Comparison of ENCODE assay signal across 1 cellular context in the genomic region with DNA sequence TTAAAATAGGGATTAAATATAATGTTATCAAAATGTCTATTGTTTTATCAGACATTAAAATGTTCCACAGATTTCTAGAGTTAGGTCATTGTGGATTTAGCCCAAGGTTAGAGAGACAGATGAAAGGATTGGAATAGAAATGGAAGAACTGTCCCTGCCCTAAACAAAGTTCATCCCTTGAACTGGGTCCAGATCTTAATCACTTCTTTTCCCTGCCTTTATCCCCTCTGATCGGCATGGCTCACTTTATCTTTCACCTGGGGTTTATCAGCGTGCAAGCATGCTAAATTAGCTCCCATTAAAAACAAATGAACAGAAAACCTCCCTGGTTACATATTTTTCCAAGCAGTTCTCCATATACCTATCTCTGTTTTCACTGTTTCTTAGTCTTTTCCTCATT.
TF ChIP-seq lines count a peak whose summit lies in the region.

No MANE protein-coding gene starts in this region.

TF ChIP-seq in HepG2, 621 proteins besides CTCF, POLR2A, EP300 and RAD21 (continued from another document):
- TF ChIP-seq, protein P1, sequence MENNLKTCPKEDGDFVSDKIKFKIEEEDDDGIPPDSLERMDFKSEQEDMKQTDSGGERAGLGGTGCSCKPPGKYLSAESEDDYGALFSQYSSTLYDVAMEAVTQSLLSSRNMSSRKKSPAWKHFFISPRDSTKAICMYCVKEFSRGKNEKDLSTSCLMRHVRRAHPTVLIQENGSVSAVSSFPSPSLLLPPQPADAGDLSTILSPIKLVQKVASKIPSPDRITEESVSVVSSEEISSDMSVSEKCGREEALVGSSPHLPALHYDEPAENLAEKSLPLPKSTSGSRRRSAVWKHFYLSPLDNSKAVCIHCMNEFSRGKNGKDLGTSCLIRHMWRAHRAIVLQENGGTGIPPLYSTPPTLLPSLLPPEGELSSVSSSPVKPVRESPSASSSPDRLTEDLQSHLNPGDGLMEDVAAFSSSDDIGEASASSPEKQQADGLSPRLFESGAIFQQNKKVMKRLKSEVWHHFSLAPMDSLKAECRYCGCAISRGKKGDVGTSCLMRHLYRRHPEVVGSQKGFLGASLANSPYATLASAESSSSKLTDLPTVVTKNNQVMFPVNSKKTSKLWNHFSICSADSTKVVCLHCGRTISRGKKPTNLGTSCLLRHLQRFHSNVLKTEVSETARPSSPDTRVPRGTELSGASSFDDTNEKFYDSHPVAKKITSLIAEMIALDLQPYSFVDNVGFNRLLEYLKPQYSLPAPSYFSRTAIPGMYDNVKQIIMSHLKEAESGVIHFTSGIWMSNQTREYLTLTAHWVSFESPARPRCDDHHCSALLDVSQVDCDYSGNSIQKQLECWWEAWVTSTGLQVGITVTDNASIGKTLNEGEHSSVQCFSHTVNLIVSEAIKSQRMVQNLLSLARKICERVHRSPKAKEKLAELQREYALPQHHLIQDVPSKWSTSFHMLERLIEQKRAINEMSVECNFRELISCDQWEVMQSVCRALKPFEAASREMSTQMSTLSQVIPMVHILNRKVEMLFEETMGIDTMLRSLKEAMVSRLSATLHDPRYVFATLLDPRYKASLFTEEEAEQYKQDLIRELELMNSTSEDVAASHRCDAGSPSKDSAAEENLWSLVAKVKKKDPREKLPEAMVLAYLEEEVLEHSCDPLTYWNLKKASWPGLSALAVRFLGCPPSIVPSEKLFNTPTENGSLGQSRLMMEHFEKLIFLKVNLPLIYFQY (CRISPR knock-in tag; IDR thresholded peaks at IDR 0.05; ENCODE audit: borderline replicate concordance): no peak
- TF ChIP-seq MLLT10 (CRISPR knock-in tag; IDR thresholded peaks at IDR 0.05) (no peak), ELF3 (CRISPR knock-in tag; IDR thresholded peaks at IDR 0.05) (peak; percentile 27; the same call in 1 of the 2 replicates), KAT8 (CRISPR knock-in tag; IDR thresholded peaks at IDR 0.05) (no peak), HNF4A (CRISPR knock-in tag; IDR thresholded peaks at IDR 0.05) (peak; percentile 85), CBX2 (IDR thresholded peaks at IDR 0.05; ENCODE audit: low read depth, low read length) (no peak), CBX2 (CRISPR knock-in tag; IDR thresholded peaks at IDR 0.05; ENCODE audit: low read depth) (no peak), CEBPG (CRISPR knock-in tag; IDR thresholded peaks at IDR 0.05) (no peak), PHF8 (CRISPR knock-in tag; IDR thresholded peaks at IDR 0.05) (no peak), ZNF234 (CRISPR knock-in tag; conservative IDR thresholded peaks at IDR 0.05) (no peak), NRL (CRISPR knock-in tag; IDR thresholded peaks at IDR 0.05; ENCODE audit: borderline replicate concordance) (no peak), ZFP1 (CRISPR knock-in tag; IDR thresholded peaks at IDR 0.05) (no peak), YY1 (IDR thresholded peaks at IDR 0.05; ENCODE audit: insufficient read depth, insufficient replicate concordance, low read depth, low read length) (no peak), FOXA3 (CRISPR knock-in tag; IDR thresholded peaks at IDR 0.05) (peak; percentile 40; the same call in 1 of the 2 replicates), ZNF737 (CRISPR knock-in tag; IDR thresholded peaks at IDR 0.05; ENCODE audit: borderline replicate concordance) (no peak), TBP (CRISPR knock-in tag; IDR thresholded peaks at IDR 0.05) (no peak), PCBP1 (IDR thresholded peaks at IDR 0.05; ENCODE audit: borderline replicate concordance, low read depth, low read length) (no peak), TCF7L2 (IDR thresholded peaks at IDR 0.05; ENCODE audit: low read depth, low read length) (0 out of 2 replicates have a peak, but pooled peaks have one; percentile 22), SAP130 (CRISPR knock-in tag; IDR thresholded peaks at IDR 0.05; ENCODE audit: low read depth) (peak; percentile 19; the same call in 1 of the 2 replicates), DMAP1 (CRISPR knock-in tag; IDR thresholded peaks at IDR 0.05) (no peak), ZNF552 (CRISPR knock-in tag; IDR thresholded peaks at IDR 0.05; ENCODE audit: borderline replicate concordance) (no peak), ZBTB8A (CRISPR knock-in tag; IDR thresholded peaks at IDR 0.05; ENCODE audit: borderline replicate concordance, low read depth) (no peak), KDM6A (CRISPR knock-in tag; IDR thresholded peaks at IDR 0.05; ENCODE audit: low read depth) (0 out of 2 replicates have a peak, but pooled peaks have one; percentile 15), CBFB (CRISPR knock-in tag; IDR thresholded peaks at IDR 0.05) (no peak), GATA4 (IDR thresholded peaks at IDR 0.05; ENCODE audit: borderline replicate concordance, low read depth) (peak; percentile 70; the same call in 1 of the 2 replicates), ZNF124 (CRISPR knock-in tag; IDR thresholded peaks at IDR 0.05) (no peak), ZNF20 (CRISPR knock-in tag; IDR thresholded peaks at IDR 0.05) (no peak), ZNF235 (CRISPR knock-in tag; IDR thresholded peaks at IDR 0.05; ENCODE audit: borderline replicate concordance) (no peak), NR2F6 (IDR thresholded peaks at IDR 0.05) (no peak), NR2F6 (CRISPR knock-in tag; IDR thresholded peaks at IDR 0.05) (no peak), ZNF616 (CRISPR knock-in tag; IDR thresholded peaks at IDR 0.05; ENCODE audit: low read depth) (no peak), SP140L (CRISPR knock-in tag; IDR thresholded peaks at IDR 0.05; ENCODE audit: borderline replicate concordance) (no peak), ZFP36 (IDR thresholded peaks at IDR 0.05; ENCODE audit: borderline replicate concordance, low read depth, low read length, partially characterized antibody) (no peak), SOX5 (CRISPR knock-in tag; IDR thresholded peaks at IDR 0.05; ENCODE audit: borderline replicate concordance) (peak; percentile 49; the same call in 1 of the 2 replicates), ZNF251 (CRISPR knock-in tag; IDR thresholded peaks at IDR 0.05) (no peak), PITX1 (CRISPR knock-in tag; IDR thresholded peaks at IDR 0.05) (peak; percentile 37; the same call in 1 of the 2 replicates), SIN3A (IDR thresholded peaks at IDR 0.05; ENCODE audit: borderline replicate concordance, low read depth, low read length) (no peak), GTF3A (CRISPR knock-in tag; conservative IDR thresholded peaks at IDR 0.05) (no peak), JUN (CRISPR knock-in tag; IDR thresholded peaks at IDR 0.05) (peak; percentile 42; the same call in 1 of the 2 replicates), MEF2D (CRISPR knock-in tag; IDR thresholded peaks at IDR 0.05) (no peak), ZNF121 (CRISPR knock-in tag; IDR thresholded peaks at IDR 0.05) (no peak), TCF12 (IDR thresholded peaks at IDR 0.05) (no peak), TCF12 (CRISPR knock-in tag; IDR thresholded peaks at IDR 0.05) (no peak), POGZ (CRISPR knock-in tag; IDR thresholded peaks at IDR 0.05) (0 out of 2 replicates have a peak, but pooled peaks have one; percentile 29), ZNF652 (CRISPR knock-in tag; IDR thresholded peaks at IDR 0.05; ENCODE audit: borderline replicate concordance, low read depth) (no peak), ESRRA (CRISPR knock-in tag; IDR thresholded peaks at IDR 0.05; ENCODE audit: low read depth) (0 out of 2 replicates have a peak, but pooled peaks have one; percentile 34), MEIS1 (CRISPR knock-in tag; IDR thresholded peaks at IDR 0.05; ENCODE audit: borderline replicate concordance) (0 out of 2 replicates have a peak, but pooled peaks have one; percentile 34), ZNF460 (CRISPR knock-in tag; IDR thresholded peaks at IDR 0.05; ENCODE audit: borderline replicate concordance) (no peak)
- TF ChIP-seq, protein P2, sequence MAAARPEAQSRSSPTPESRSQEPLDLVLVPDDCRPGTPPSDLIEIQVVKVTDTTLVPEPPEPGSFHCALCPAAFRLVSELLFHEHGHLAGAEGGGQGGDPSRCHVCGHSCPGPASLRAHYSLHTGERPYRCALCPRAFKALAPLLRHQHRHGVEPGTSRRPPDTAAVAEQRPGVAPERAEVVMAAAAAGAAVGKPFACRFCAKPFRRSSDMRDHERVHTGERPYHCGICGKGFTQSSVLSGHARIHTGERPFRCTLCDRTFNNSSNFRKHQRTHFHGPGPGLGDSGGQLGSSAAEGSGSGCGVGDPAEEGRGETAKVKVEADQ (CRISPR knock-in tag; IDR thresholded peaks at IDR 0.05; ENCODE audit: borderline replicate concordance): no peak
- TF ChIP-seq, protein P3, sequence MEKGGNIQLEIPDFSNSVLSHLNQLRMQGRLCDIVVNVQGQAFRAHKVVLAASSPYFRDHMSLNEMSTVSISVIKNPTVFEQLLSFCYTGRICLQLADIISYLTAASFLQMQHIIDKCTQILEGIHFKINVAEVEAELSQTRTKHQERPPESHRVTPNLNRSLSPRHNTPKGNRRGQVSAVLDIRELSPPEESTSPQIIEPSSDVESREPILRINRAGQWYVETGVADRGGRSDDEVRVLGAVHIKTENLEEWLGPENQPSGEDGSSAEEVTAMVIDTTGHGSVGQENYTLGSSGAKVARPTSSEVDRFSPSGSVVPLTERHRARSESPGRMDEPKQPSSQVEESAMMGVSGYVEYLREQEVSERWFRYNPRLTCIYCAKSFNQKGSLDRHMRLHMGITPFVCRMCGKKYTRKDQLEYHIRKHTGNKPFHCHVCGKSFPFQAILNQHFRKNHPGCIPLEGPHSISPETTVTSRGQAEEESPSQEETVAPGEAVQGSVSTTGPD (CRISPR knock-in tag; IDR thresholded peaks at IDR 0.05): no peak
- TF ChIP-seq, protein P4, sequence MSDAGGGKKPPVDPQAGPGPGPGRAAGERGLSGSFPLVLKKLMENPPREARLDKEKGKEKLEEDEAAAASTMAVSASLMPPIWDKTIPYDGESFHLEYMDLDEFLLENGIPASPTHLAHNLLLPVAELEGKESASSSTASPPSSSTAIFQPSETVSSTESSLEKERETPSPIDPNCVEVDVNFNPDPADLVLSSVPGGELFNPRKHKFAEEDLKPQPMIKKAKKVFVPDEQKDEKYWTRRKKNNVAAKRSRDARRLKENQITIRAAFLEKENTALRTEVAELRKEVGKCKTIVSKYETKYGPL (CRISPR knock-in tag; IDR thresholded peaks at IDR 0.05): no peak
- TF ChIP-seq, protein P5, sequence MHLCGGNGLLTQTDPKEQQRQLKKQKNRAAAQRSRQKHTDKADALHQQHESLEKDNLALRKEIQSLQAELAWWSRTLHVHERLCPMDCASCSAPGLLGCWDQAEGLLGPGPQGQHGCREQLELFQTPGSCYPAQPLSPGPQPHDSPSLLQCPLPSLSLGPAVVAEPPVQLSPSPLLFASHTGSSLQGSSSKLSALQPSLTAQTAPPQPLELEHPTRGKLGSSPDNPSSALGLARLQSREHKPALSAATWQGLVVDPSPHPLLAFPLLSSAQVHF (CRISPR knock-in tag; IDR thresholded peaks at IDR 0.05): no peak
- TF ChIP-seq, protein P6, sequence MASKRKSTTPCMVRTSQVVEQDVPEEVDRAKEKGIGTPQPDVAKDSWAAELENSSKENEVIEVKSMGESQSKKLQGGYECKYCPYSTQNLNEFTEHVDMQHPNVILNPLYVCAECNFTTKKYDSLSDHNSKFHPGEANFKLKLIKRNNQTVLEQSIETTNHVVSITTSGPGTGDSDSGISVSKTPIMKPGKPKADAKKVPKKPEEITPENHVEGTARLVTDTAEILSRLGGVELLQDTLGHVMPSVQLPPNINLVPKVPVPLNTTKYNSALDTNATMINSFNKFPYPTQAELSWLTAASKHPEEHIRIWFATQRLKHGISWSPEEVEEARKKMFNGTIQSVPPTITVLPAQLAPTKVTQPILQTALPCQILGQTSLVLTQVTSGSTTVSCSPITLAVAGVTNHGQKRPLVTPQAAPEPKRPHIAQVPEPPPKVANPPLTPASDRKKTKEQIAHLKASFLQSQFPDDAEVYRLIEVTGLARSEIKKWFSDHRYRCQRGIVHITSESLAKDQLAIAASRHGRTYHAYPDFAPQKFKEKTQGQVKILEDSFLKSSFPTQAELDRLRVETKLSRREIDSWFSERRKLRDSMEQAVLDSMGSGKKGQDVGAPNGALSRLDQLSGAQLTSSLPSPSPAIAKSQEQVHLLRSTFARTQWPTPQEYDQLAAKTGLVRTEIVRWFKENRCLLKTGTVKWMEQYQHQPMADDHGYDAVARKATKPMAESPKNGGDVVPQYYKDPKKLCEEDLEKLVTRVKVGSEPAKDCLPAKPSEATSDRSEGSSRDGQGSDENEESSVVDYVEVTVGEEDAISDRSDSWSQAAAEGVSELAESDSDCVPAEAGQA (IDR thresholded peaks at IDR 0.05; ENCODE audit: low read depth): no peak
- TF ChIP-seq, protein P6 (CRISPR knock-in tag; IDR thresholded peaks at IDR 0.05; ENCODE audit: borderline replicate concordance): no peak
- TF ChIP-seq, protein P7, sequence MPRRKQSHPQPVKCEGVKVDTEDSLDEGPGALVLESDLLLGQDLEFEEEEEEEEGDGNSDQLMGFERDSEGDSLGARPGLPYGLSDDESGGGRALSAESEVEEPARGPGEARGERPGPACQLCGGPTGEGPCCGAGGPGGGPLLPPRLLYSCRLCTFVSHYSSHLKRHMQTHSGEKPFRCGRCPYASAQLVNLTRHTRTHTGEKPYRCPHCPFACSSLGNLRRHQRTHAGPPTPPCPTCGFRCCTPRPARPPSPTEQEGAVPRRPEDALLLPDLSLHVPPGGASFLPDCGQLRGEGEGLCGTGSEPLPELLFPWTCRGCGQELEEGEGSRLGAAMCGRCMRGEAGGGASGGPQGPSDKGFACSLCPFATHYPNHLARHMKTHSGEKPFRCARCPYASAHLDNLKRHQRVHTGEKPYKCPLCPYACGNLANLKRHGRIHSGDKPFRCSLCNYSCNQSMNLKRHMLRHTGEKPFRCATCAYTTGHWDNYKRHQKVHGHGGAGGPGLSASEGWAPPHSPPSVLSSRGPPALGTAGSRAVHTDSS (CRISPR knock-in tag; conservative IDR thresholded peaks at IDR 0.05): no peak
TF ChIP-seq in HepG2: peak in this region for 33.
